10 cellular contexts compared by ENCODE assay signal in the genomic region with DNA sequence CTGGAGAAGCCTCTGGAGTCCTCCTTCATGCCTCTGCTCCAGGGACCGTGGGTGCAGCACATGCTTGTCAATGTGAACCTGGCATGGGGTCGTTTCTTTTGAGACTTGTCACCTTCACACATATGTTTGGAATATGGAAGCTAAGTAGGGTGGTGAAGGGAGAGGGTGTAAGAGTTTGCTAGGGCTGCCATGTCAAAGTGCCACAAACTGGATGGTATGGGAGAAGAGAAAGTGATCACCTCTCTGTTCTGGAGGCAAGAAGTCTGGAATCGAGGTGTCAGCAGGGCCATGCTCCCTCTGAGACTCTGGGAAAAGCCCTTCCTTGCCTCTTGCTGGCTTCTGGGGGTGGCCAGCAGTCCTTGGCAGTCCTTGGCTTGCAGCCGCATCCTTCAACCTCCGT. TPM values are rescaled to one million over a fixed set of nuclear protein-coding genes. Genes with fewer than 3 reads are reported as not detected.
"Had no signal": no experiment of that assay in that cellular context is flagged by ENCODE, and none has a peak within 500 bp of the region (broad histone marks: within the 10 kb centered on the region; RNA-seq: fewer than 3 reads in every experiment).

No MANE protein-coding gene starts in this region.

- H3K4me3 Mint-ChIP-seq: H9, HFFc6 had no signal

- H3K9ac ChIP-seq: GM23248 had no signal

- H2AFZ ChIP-seq: GM23248 had no signal

- H3K27ac ChIP-seq: GM23248, HL-60 had no signal

- H3K4me3 ChIP-seq: GM23248, K562 had no signal

- H3K27ac Mint-ChIP-seq: H9, HFFc6 had no signal

- H3K9me3 Mint-ChIP-seq: H9, HFFc6 had no signal

- DNase-seq: GM23248, GOT3, H9, HCEC 1CT, HFFc6, KG1 had no signal

RNA-seq across cellular contexts. Expression of a gene that starts 8.7 kb away (rescaled TPM):
- total RNA-seq: HepG2, HT1080 had no signal
- polyA plus RNA-seq: HepG2 had no signal
